15 cellular contexts compared by ENCODE assay signal in genomic region chr2:202782930-202783558, GRCh38.
DNase-seq lines count a peak whose midpoint lies in the region; ATAC-seq, FAIRE-seq and TF ChIP-seq lines count a peak whose summit lies in the region.
"Had no signal": no experiment of that assay in that cellular context is flagged by ENCODE, and none has a peak within 500 bp of the region (broad histone marks: within the 10 kb centered on the region; RNA-seq: fewer than 3 reads in every experiment).

No MANE protein-coding gene starts in this region.

- no peaks in the 10 kb centered on the region for H3K79me2 ChIP-seq in smooth muscle cell (ENCODE audit: low read depth)

- peaks cover 22% of the 10 kb centered on the region for H3K4me1 ChIP-seq in body of pancreas
- peaks cover 0 to 5% (median 0%) of the 10 kb centered on the region in 4 donors for H3K4me1 ChIP-seq in right lobe of liver
- H3K4me1 ChIP-seq in smooth muscle cell (ENCODE audit: low read depth): peaks cover 14% of the 10 kb centered on the region

- H3K9me3 ChIP-seq in body of pancreas (no peaks in the 10 kb centered on the region), right lobe of liver (no peaks in the 10 kb centered on the region), smooth muscle cell (replicated peaks; ENCODE audit: low read depth) (no peaks in the 10 kb centered on the region)
- H3K9me3 ChIP-seq: MG63 had no signal

- TF ChIP-seq CTCF in body of pancreas (IDR thresholded peaks at IDR 0.05): no peak
- no peak for TF ChIP-seq CTCF in right lobe of liver (IDR thresholded peaks at IDR 0.05)
- no peak for TF ChIP-seq CTCF in smooth muscle cell (IDR thresholded peaks at IDR 0.05; ENCODE audit: borderline replicate concordance, insufficient read depth, poor library complexity, severe bottlenecking)

- WGBS in body of pancreas, 2 donors: 35 to 39% methylated on average over 3 of the region's 3 CpGs
- 40% methylated on average over 3 of the region's 3 CpGs for WGBS in right lobe of liver (ENCODE audit: insufficient coverage, low coverage, low lambda C conversion rate, missing lambda C conversion rate)
- WGBS in smooth muscle cell (ENCODE audit: low lambda C conversion rate): 58% methylated on average over 3 of the region's 3 CpGs

- no peak overlapping the region for H2AFZ ChIP-seq in smooth muscle cell (ENCODE audit: low read depth)

- peak; percentile 28 for FAIRE-seq in GM12891 (lab: Jason Lieb, UNC)

- no peak for DNase-seq in GM12891 (ENCODE audit: insufficient read length, low spot score)
- no peak for DNase-seq in body of pancreas
- no peak for DNase-seq in right lobe of liver
- DNase-seq in smooth muscle cell (lab: John Stamatoyannopoulos, UW; ENCODE audit: unreplicated experiment): no peak
- no peak for DNase-seq in GM19238 (ENCODE audit: insufficient read length, low spot score)
- no peak for DNase-seq in midbrain (lab: John Stamatoyannopoulos, UW)
- DNase-seq: CD8-positive, alpha-beta T cell; GF-D8; H7; MG63; NCI-H1092 treated with DMSO at 0.1 percent for 48 hours; NCI-H1694 treated with DMSO at 0.1 percent for 48 hours; NCI-H446; PC-3 had no signal

- H4K20me1 ChIP-seq in smooth muscle cell (ENCODE audit: low read depth): no peaks in the 10 kb centered on the region

- peaks cover 8% of the 10 kb centered on the region for H3F3A ChIP-seq in smooth muscle cell (ENCODE audit: low read depth)

- no peak overlapping the region for H3K4me2 ChIP-seq in smooth muscle cell

- peak overlapping the region; percentile 7 to 67 (median 46) for H3K27ac ChIP-seq in body of pancreas
- peak overlapping the region in 1 of 3 donors; percentile 3 for H3K27ac ChIP-seq in right lobe of liver
- H3K27ac ChIP-seq in smooth muscle cell (ENCODE audit: low read depth): peak overlapping the region; percentile 14

- ATAC-seq in body of pancreas (peak; percentile 69), right lobe of liver (peak; percentile 63 to 93 (median 70)), GM19023 (IDR thresholded peaks at IDR 0.05; ENCODE audit: unreplicated experiment) (no peak)
- ATAC-seq: CD8-positive, alpha-beta T cell; PC-3 had no signal

- H3K4me3 ChIP-seq in body of pancreas: no peak overlapping the region
- no peak overlapping the region for H3K4me3 ChIP-seq in right lobe of liver
- no peak overlapping the region for H3K4me3 ChIP-seq in smooth muscle cell
- H3K4me3 ChIP-seq: MG63 had no signal

- TF ChIP-seq POLR2A in GM12891 (IDR thresholded peaks at IDR 0.05; ENCODE audit: low read depth, low read length) (no peak), body of pancreas (IDR thresholded peaks at IDR 0.05) (no peak), right lobe of liver (IDR thresholded peaks at IDR 0.05) (no peak)

- H3K27me3 ChIP-seq in body of pancreas (no peaks in the 10 kb centered on the region), right lobe of liver (no peaks in the 10 kb centered on the region), smooth muscle cell (ENCODE audit: low read depth) (no peaks in the 10 kb centered on the region)
- H3K27me3 ChIP-seq: MG63 had no signal

- H3K36me3 ChIP-seq in body of pancreas (replicated peaks in 1 of 2; ENCODE audit: insufficient read depth in 1 of 2, low read depth in 2 of 2): no peaks in the 10 kb centered on the region
- peaks cover 0 to 3% (median 0%) of the 10 kb centered on the region in 4 donors for H3K36me3 ChIP-seq in right lobe of liver
- H3K36me3 ChIP-seq in smooth muscle cell (ENCODE audit: low read depth): no peaks in the 10 kb centered on the region
- H3K36me3 ChIP-seq: MG63 had no signal

- intact Hi-C loops in body of pancreas (cut with DNase I) (no loop called here), right lobe of liver (cut with DNase I) (no loop called here)

- H3K9ac ChIP-seq in smooth muscle cell (ENCODE audit: low read depth): no peak overlapping the region

TF ChIP-seq in GM12891, 5 proteins besides CTCF, POLR2A, EP300 and RAD21:
- TF ChIP-seq POLR2AphosphoS5 (IDR thresholded peaks at IDR 0.05; ENCODE audit: low read depth, low read length) (no peak), TAF1 (IDR thresholded peaks at IDR 0.05; ENCODE audit: low read depth, low read length) (no peak)
